Comparison of ENCODE assay signal across 8 cellular contexts in genomic region chr2:95346738-95347671, GRCh38. TPM values are rescaled to one million over a fixed set of nuclear protein-coding genes. Genes with fewer than 3 reads are reported as not detected.
DNase-seq lines count a peak whose midpoint lies in the region; ATAC-seq and TF ChIP-seq lines count a peak whose summit lies in the region.

No MANE protein-coding gene starts in this region.

- CTCF ChIA-PET in GM10248 (lab: Yijun Ruan, JAX), result interaction anchor here (1.0 kb wide), 1 partner anchor 11 kb away, joined by 4 read pairs; no protein-coding TSS in a partner anchor

- peak; percentile 36 for DNase-seq in RPMI7951 (ENCODE audit: low read depth)
- DNase-seq in foreskin melanocyte, result peak; percentile 20
- DNase-seq in posterior vena cava (ENCODE audit: low spot score), result peak; percentile 84
- DNase-seq in SIG-M5 (lab: John Stamatoyannopoulos, UW), result no peak
- no peak for DNase-seq in activated CD4-positive, alpha-beta T cell treated with anti-CD3 and anti-CD28 coated beads, Interleukin-2, amount 50 U/mL, for 1 hour
- no peak for DNase-seq in GM10248 (ENCODE audit: extremely low spot score)

- H3K27ac ChIP-seq in C4-2B, result peak overlapping the region; percentile 71; the same call in 1 of the 2 replicates

- TF ChIP-seq CTCF in C4-2B (conservative IDR thresholded peaks at IDR 0.05) (no peak), GM10248 (IDR thresholded peaks at IDR 0.05; ENCODE audit: control extremely low read depth, extremely low read depth, low read depth, missing control alignments) (no peak)

- POLR2A ChIA-PET in GM10248 (lab: Yijun Ruan, JAX), result no interaction called here

- no peak for ATAC-seq in GM18909 (IDR thresholded peaks at IDR 0.05; ENCODE audit: poor library complexity, unreplicated experiment)

- intact Hi-C loops in posterior vena cava (cut with DNase I), result no loop called here

RNA-seq across cellular contexts. Expression of gene KCNIP3, which starts 49.9 kb away (rescaled TPM):
- total RNA-seq in RPMI7951 (2014; rRNA removed; shearing (Covaris generic)), result 4.1 and 10.8 TPM in 2 replicates
- total RNA-seq in posterior vena cava, result 10 to 100 TPM; 10.5 to 17.9 TPM

RNA-seq across cellular contexts. Expression of gene FAHD2A, which starts 55.5 kb away (rescaled TPM):
- 26.3 and 37.3 TPM in 2 replicates for total RNA-seq in RPMI7951 (2014; rRNA removed; shearing (Covaris generic))
- 10 to 100 TPM; 14.1 to 18.3 TPM for total RNA-seq in posterior vena cava

Comparison
In these comparisons a context has a peak if more than half of its experiments do, and no peak if none do; other contexts are left out.
1. DNase-seq: peak in RPMI7951 (single experiment), foreskin melanocyte (single experiment) and posterior vena cava (single experiment); none in SIG-M5 (single experiment), activated CD4-positive, alpha-beta T cell treated with anti-CD3 and anti-CD28 coated beads, Interleukin-2, amount 50 U/mL, for 1 hour (single experiment) and GM10248 (single experiment).